In genomic region chr13:41058229-41059070, GRCh38 we compare ENCODE assay signal across 8 cellular contexts. TPM values are rescaled to one million over a fixed set of nuclear protein-coding genes. Genes with fewer than 3 reads are reported as not detected.
DNase-seq lines count a peak whose midpoint lies in the region; ATAC-seq and TF ChIP-seq lines count a peak whose summit lies in the region.

No MANE protein-coding gene starts in this region.

- H3K36me3 ChIP-seq in cardiac muscle cell, result no peaks in the 10 kb centered on the region
- H3K36me3 ChIP-seq in mesodermal cell (ENCODE audit: control insufficient read depth, insufficient read depth, low read length), result no peaks in the 10 kb centered on the region
- H3K36me3 ChIP-seq in urinary bladder (ENCODE audit: insufficient read depth), result no peaks in the 10 kb centered on the region

- CTCF ChIA-PET in MCF 10A (lab: Yijun Ruan, JAX), result interaction anchor here (0.6 kb wide), 2 partner anchors 274 to 313 kb away, joined by 3 read pairs; no protein-coding TSS in a partner anchor

- H3K27ac ChIP-seq in cardiac muscle cell (peak overlapping the region; percentile 93), mesodermal cell (ENCODE audit: low read depth, low read length, severe bottlenecking) (no peak overlapping the region), urinary bladder (ENCODE audit: low read depth) (peak overlapping the region; percentile 45)

- peaks cover 39% of the 10 kb centered on the region for H3K4me1 Mint-ChIP-seq in MCF 10A (ENCODE audit: insufficient read depth, unreplicated experiment)

- peaks cover 28% of the 10 kb centered on the region for H3K36me3 Mint-ChIP-seq in MCF 10A (ENCODE audit: insufficient read depth, unreplicated experiment)

- H3K27ac Mint-ChIP-seq in MCF 10A (ENCODE audit: low read depth, unreplicated experiment), result peak overlapping the region; percentile 99

- DNase-seq in cardiac muscle cell (ENCODE audit: low read depth in 1 of 2, low spot score in 1 of 2) (peak in 1 of 2 donors; percentile 11), Right ventricle myocardium superior (no peak), MCF 10A (ENCODE audit: unreplicated experiment) (no peak), foreskin melanocyte (no peak), NCI-H1105 treated with DMSO at 0.1 percent for 48 hours (lab: John Stamatoyannopoulos, UW) (no peak)

- H3K27me3 ChIP-seq in cardiac muscle cell, result no peaks in the 10 kb centered on the region

- no peaks in the 10 kb centered on the region for H3K27me3 Mint-ChIP-seq in MCF 10A (ENCODE audit: insufficient read depth, unreplicated experiment)

- no peak for ATAC-seq in Right ventricle myocardium superior (ENCODE audit: poor library complexity)
- no peak for ATAC-seq in GM18498 (IDR thresholded peaks at IDR 0.05; ENCODE audit: unreplicated experiment)

- H3K4me3 Mint-ChIP-seq in MCF 10A (ENCODE audit: unreplicated experiment), result peak overlapping the region; percentile 99

- POLR2A ChIA-PET in MCF 10A (lab: Yijun Ruan, JAX), result interaction anchor here (0.5 to 9.0 kb wide), 12 partner anchors 13 to 394 kb away, joined by 3 to 283 read pairs (median 8); partner anchors contain the start of gene ELF1

- peak overlapping the region; percentile 95 for H3K4me3 ChIP-seq in cardiac muscle cell
- H3K4me3 ChIP-seq in mesodermal cell (ENCODE audit: extremely low read depth, insufficient read depth, low read length, poor library complexity, severe bottlenecking), result peak overlapping the region; percentile 81
- H3K4me3 ChIP-seq in urinary bladder (ENCODE audit: low read depth, low read length), result peak overlapping the region; percentile 74

- H3K4me1 ChIP-seq in cardiac muscle cell (ENCODE audit: low read depth) (peaks cover 26% of the 10 kb centered on the region), mesodermal cell (ENCODE audit: control insufficient read depth, insufficient read depth, low read length, poor library complexity, severe bottlenecking) (peaks cover 3% of the 10 kb centered on the region), urinary bladder (ENCODE audit: insufficient read depth) (peaks cover 2% of the 10 kb centered on the region)

- no peak for TF ChIP-seq CTCF in cardiac muscle cell (IDR thresholded peaks at IDR 0.05; ENCODE audit: low read depth, low read length)
- no peak for TF ChIP-seq CTCF in MCF 10A (IDR thresholded peaks at IDR 0.05; ENCODE audit: unreplicated experiment)

- H3K9me3 ChIP-seq in cardiac muscle cell (ENCODE audit: low read depth), result no peaks in the 10 kb centered on the region
- no peaks in the 10 kb centered on the region for H3K9me3 ChIP-seq in mesodermal cell (ENCODE audit: control insufficient read depth, low read length)

- no peaks in the 10 kb centered on the region for H3K9me3 Mint-ChIP-seq in MCF 10A (ENCODE audit: unreplicated experiment)

- WGBS in mesodermal cell (ENCODE audit: insufficient coverage in 2 of 2), 2 experiments, result 92 to 94% methylated on average over 11 to 15 of the region's 18 CpGs
- 84% methylated on average over 18 of the region's 18 CpGs for WGBS in urinary bladder

- no TSS peak for BruUV-seq in MCF 10A (replicated peaks; lab: Mats Ljungman, UMichigan)

- intact Hi-C loops in Right ventricle myocardium superior (cut with DNase I) (loop anchor here (10.0 kb wide), 1 partner anchor 134 kb away; no protein-coding TSS in a partner anchor), MCF 10A (cut with micrococcal nuclease) (loop anchor here (5.0 kb wide), 1 partner anchor 271 kb away; the partner anchor contains the start of gene SLC25A15)

RNA-seq across cellular contexts. Expression of gene WBP4, which starts 2.9 kb away (rescaled TPM):
- 6.2 and 8.1 TPM in 2 replicates for total RNA-seq in cardiac muscle cell
- 9.9 and 11.0 TPM in 2 replicates for polyA plus RNA-seq in cardiac muscle cell
- 18.6 TPM for total RNA-seq in Right ventricle myocardium superior
- 14.7 and 16.0 TPM in 2 replicates for total RNA-seq in MCF 10A (2022)
- 13.8 TPM for polyA plus RNA-seq in mesodermal cell (2013, experiment 1 of 2)
- polyA plus RNA-seq in mesodermal cell (2013, experiment 2 of 2), result 17.4 TPM
- total RNA-seq in urinary bladder, result 14.5 TPM
- polyA plus RNA-seq in urinary bladder, result 14.5 TPM

RNA-seq across cellular contexts. Expression of gene ELF1, which starts 39.3 kb away (rescaled TPM):
- total RNA-seq in cardiac muscle cell, result 30.0 and 36.8 TPM in 2 replicates
- 22.2 and 23.6 TPM in 2 replicates for polyA plus RNA-seq in cardiac muscle cell
- 33.9 TPM for total RNA-seq in Right ventricle myocardium superior
- 73.7 and 82.1 TPM in 2 replicates for total RNA-seq in MCF 10A (2022)
- polyA plus RNA-seq in mesodermal cell (2013, experiment 1 of 2), result 40.5 TPM
- 41.6 TPM for polyA plus RNA-seq in mesodermal cell (2013, experiment 2 of 2)
- total RNA-seq in urinary bladder, result 83.9 TPM
- 57.4 TPM for polyA plus RNA-seq in urinary bladder
